ENCODE assay signal across 21 cellular contexts in the genomic region with DNA sequence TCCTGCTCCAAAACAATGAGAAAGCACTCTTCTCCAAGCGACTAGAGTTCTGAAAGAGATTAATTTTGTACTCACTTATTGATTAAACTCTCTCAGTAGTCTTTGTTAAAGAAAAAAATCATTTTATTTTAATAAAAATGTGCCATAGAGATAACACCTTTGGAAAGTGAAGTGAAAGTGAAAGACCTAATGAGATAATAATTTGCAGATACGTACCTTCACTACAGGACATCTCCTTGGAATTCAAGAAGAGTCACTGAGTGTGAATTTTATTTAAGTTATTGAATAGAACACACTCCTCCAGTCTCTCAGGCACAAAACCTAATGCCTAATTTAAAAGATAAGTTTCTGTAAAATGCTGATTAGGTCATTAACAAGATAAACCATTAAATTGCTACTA.
DNase-seq lines count a peak whose midpoint lies in the region; ATAC-seq and TF ChIP-seq lines count a peak whose summit lies in the region.
"Had no signal": no experiment of that assay in that cellular context is flagged by ENCODE, and none has a peak within 500 bp of the region (broad histone marks: within the 10 kb centered on the region; RNA-seq: fewer than 3 reads in every experiment).

No MANE protein-coding gene starts in this region.

- no peaks in the 10 kb centered on the region for H4K20me1 ChIP-seq in neural progenitor cell (ENCODE audit: low read depth)

- H3K27me3 ChIP-seq in neural progenitor cell: no peaks in the 10 kb centered on the region
- no peaks in the 10 kb centered on the region for H3K27me3 ChIP-seq in effector memory CD4-positive, alpha-beta T cell (replicated peaks; ENCODE audit: control insufficient read depth, insufficient read depth, low read length, poor library complexity, severe bottlenecking)
- H3K27me3 ChIP-seq: BE2C had no signal

- no peak overlapping the region for H3K4me3 Mint-ChIP-seq in neural progenitor cell
- H3K4me3 Mint-ChIP-seq: CD4-positive, CD25-positive, alpha-beta regulatory T cell; HFFc6; T-helper 1 cell treated with Interleukin-12 subunit alpha and Interleukin-12 subunit beta and Interleukin-4 antibody, amounts not matched to agents 30 μg/mL and 1 μg/mL, for 36 hours had no signal

- no peak overlapping the region for H3K4me2 ChIP-seq in neural progenitor cell
- H3K4me2 ChIP-seq: PC-9 had no signal

- no peaks in the 10 kb centered on the region for H3K36me3 ChIP-seq in neural progenitor cell
- H3K36me3 ChIP-seq in effector memory CD4-positive, alpha-beta T cell (ENCODE audit: control insufficient read depth, insufficient read depth, low read length): no peaks in the 10 kb centered on the region
- H3K36me3 ChIP-seq: BE2C had no signal

- peak overlapping the region; percentile 26 for H3K4me3 ChIP-seq in GM12865 (ENCODE audit: low read depth, low read length)
- H3K4me3 ChIP-seq in neural progenitor cell: no peak overlapping the region
- H3K4me3 ChIP-seq in effector memory CD4-positive, alpha-beta T cell (ENCODE audit: insufficient read depth, low read depth, low read length, poor library complexity, severe bottlenecking): no peak overlapping the region
- H3K4me3 ChIP-seq: PC-9 had no signal

- no peak overlapping the region for H3K9ac ChIP-seq in neural progenitor cell

- H3K4me1 ChIP-seq in neural progenitor cell: no peaks in the 10 kb centered on the region
- H3K4me1 ChIP-seq in effector memory CD4-positive, alpha-beta T cell (ENCODE audit: control insufficient read depth, insufficient read depth, low read length, poor library complexity, severe bottlenecking): no peaks in the 10 kb centered on the region
- H3K4me1 ChIP-seq: BE2C had no signal

- H3K4me1 Mint-ChIP-seq in neural progenitor cell: no peaks in the 10 kb centered on the region
- H3K4me1 Mint-ChIP-seq: CD4-positive, CD25-positive, alpha-beta regulatory T cell had no signal

- H3K36me3 Mint-ChIP-seq in neural progenitor cell: no peaks in the 10 kb centered on the region
- H3K36me3 Mint-ChIP-seq: CD4-positive, CD25-positive, alpha-beta regulatory T cell had no signal

- peaks cover 2% of the 10 kb centered on the region for H3K27me3 Mint-ChIP-seq in neural progenitor cell (ENCODE audit: insufficient read depth, low read depth)
- H3K27me3 Mint-ChIP-seq: CD4-positive, CD25-positive, alpha-beta regulatory T cell had no signal

- H3K9me3 Mint-ChIP-seq in neural progenitor cell: no peaks in the 10 kb centered on the region
- H3K9me3 Mint-ChIP-seq: T-helper 1 cell treated with Interleukin-12 subunit alpha and Interleukin-12 subunit beta and Interleukin-4 antibody, amounts not matched to agents 30 μg/mL and 1 μg/mL, for 36 hours had no signal

- no peaks in the 10 kb centered on the region for H3K9me3 ChIP-seq in neural progenitor cell (ENCODE audit: low read depth)
- H3K9me3 ChIP-seq in effector memory CD4-positive, alpha-beta T cell (ENCODE audit: control insufficient read depth, low read length): no peaks in the 10 kb centered on the region
- H3K9me3 ChIP-seq: BE2C had no signal

- intact Hi-C loops in left ventricle myocardium superior (cut with micrococcal nuclease): no loop called here

- DNase-seq in GM12865 (ENCODE audit: low read depth) (no peak), OCI-M1 (lab: John Stamatoyannopoulos, UW) (peak; percentile 54), neural progenitor cell (ENCODE audit: low spot score) (no peak), left ventricle myocardium superior (no peak), NCI-H2029 (lab: John Stamatoyannopoulos, UW) (no peak)
- DNase-seq in effector memory CD4-positive, alpha-beta T cell: no peak
- DNase-seq: BE2C; CD4-positive, CD25-positive, alpha-beta regulatory T cell; DMS79; HFFc6; KBM-7; NCI-H1105; NCI-H146; NCI-H2081 treated with DMSO at 0.1 percent for 48 hours; NCI-H446 treated with DMSO at 0.1 percent for 48 hours; NCI-H526 treated with DMSO at 0.1 percent for 48 hours; PC-9; RPMI8226; SHP77 had no signal

- peak overlapping the region; percentile 72 for H2AFZ ChIP-seq in neural progenitor cell (replicated peaks)
- H2AFZ ChIP-seq: PC-9 had no signal

- no peak overlapping the region for H3K27ac Mint-ChIP-seq in neural progenitor cell
- H3K27ac Mint-ChIP-seq: HFFc6; T-helper 1 cell treated with Interleukin-12 subunit alpha and Interleukin-12 subunit beta and Interleukin-4 antibody, amounts not matched to agents 30 μg/mL and 1 μg/mL, for 36 hours had no signal

- H3F3A ChIP-seq in neural progenitor cell (ENCODE audit: low read depth): no peaks in the 10 kb centered on the region

- TF ChIP-seq CTCF in GM12865 (IDR thresholded peaks at IDR 0.05; ENCODE audit: insufficient read depth, low read depth, low read length, missing control alignments) (no peak), neural progenitor cell (IDR thresholded peaks at IDR 0.05) (no peak)

- no peaks in the 10 kb centered on the region for H3K79me2 ChIP-seq in neural progenitor cell (ENCODE audit: low read depth)

- no peak overlapping the region for H3K27ac ChIP-seq in neural progenitor cell
- H3K27ac ChIP-seq in effector memory CD4-positive, alpha-beta T cell (ENCODE audit: insufficient read depth, low read length, poor library complexity, severe bottlenecking): no peak overlapping the region
- H3K27ac ChIP-seq: PC-9 had no signal

- ATAC-seq in HG02798 (IDR thresholded peaks at IDR 0.05; ENCODE audit: poor library complexity, unreplicated experiment): peak; percentile 38
- no peak for ATAC-seq in left ventricle myocardium superior
